Comparison of ENCODE assay signal across 16 cellular contexts in genomic region chr11:8773916-8774537, GRCh38.
A peak's percentile ranks its signal among the peaks of the same experiment; 100 is the strongest.
DNase-seq lines count a peak whose midpoint lies in the region; ATAC-seq and TF ChIP-seq lines count a peak whose summit lies in the region.
"Had no signal": no experiment of that assay in that cellular context is flagged by ENCODE, and none has a peak within 500 bp of the region (broad histone marks: within the 10 kb centered on the region; RNA-seq: fewer than 3 reads in every experiment).

No MANE protein-coding gene starts in this region.

- no peak overlapping the region for H3K4me3 Mint-ChIP-seq in neural crest cell
- H3K4me3 Mint-ChIP-seq: brain, neural progenitor cell had no signal

- no peaks in the 10 kb centered on the region for H3K36me3 Mint-ChIP-seq in neural crest cell (ENCODE audit: low read depth)
- H3K36me3 Mint-ChIP-seq: brain had no signal

- peak overlapping the region; percentile 47 for H3K27ac Mint-ChIP-seq in neural crest cell (ENCODE audit: unreplicated experiment)
- H3K27ac Mint-ChIP-seq: neural progenitor cell had no signal

- peak overlapping the region in 1 of 2 donors; percentile 7 for H3K9ac ChIP-seq in colonic mucosa (ENCODE audit: low read depth in 2 of 2, low read length in 2 of 2)
- H3K9ac ChIP-seq: neural progenitor cell had no signal

- no peak for ATAC-seq in Right ventricle myocardium superior (ENCODE audit: poor library complexity)
- no peak for ATAC-seq in HG03457 (IDR thresholded peaks at IDR 0.05; ENCODE audit: unreplicated experiment)

- H3K27ac ChIP-seq in right atrium auricular region, result peak overlapping the region; percentile 70 to 88
- H3K27ac ChIP-seq in colonic mucosa, result peak overlapping the region; percentile 63
- peak overlapping the region; percentile 78 for H3K27ac ChIP-seq in vagina
- H3K27ac ChIP-seq: neural progenitor cell, SJCRH30 had no signal

- H3K9me3 Mint-ChIP-seq in neural crest cell, result no peaks in the 10 kb centered on the region
- H3K9me3 Mint-ChIP-seq: brain, neural progenitor cell had no signal

- H3K4me3 ChIP-seq in right atrium auricular region (no peak overlapping the region), colonic mucosa (no peak overlapping the region), vagina (no peak overlapping the region)
- H3K4me3 ChIP-seq: neural progenitor cell, SJCRH30 had no signal

- no peak for TF ChIP-seq POLR2A in vagina (IDR thresholded peaks at IDR 0.05)

- H3K27me3 ChIP-seq in right atrium auricular region (no peaks in the 10 kb centered on the region), colonic mucosa (no peaks in the 10 kb centered on the region), vagina (no peaks in the 10 kb centered on the region)
- H3K27me3 ChIP-seq: neural progenitor cell, SJCRH30 had no signal

- H3K36me3 ChIP-seq in right atrium auricular region, result no peaks in the 10 kb centered on the region
- H3K36me3 ChIP-seq in colonic mucosa, result no peaks in the 10 kb centered on the region
- H3K36me3 ChIP-seq in vagina, result no peaks in the 10 kb centered on the region
- H3K36me3 ChIP-seq: neural progenitor cell had no signal

- intact Hi-C loops in Right ventricle myocardium superior (cut with DNase I) (no loop called here), colonic mucosa (cut with DNase I) (no loop called here), vagina (cut with DNase I) (no loop called here)

- no peak for DNase-seq in right atrium auricular region (ENCODE audit: low spot score)
- DNase-seq in Right ventricle myocardium superior, result no peak
- no peak for DNase-seq in colonic mucosa
- DNase-seq in neural crest cell (ENCODE audit: low read depth, low spot score), result no peak
- DNase-seq in vagina (ENCODE audit: extremely low spot score in 2 of 2), result no peak
- DNase-seq in NCI-H2029 (lab: John Stamatoyannopoulos, UW), result no peak
- DNase-seq in H4 (ENCODE audit: low spot score), result no peak
- DNase-seq: activated CD4-positive, alpha-beta T cell treated with anti-CD3 and anti-CD28 coated beads, Interleukin-2, amount 50 U/mL, for 4 hours; activated effector memory CD4-positive, alpha-beta T cell treated with Interleukin-2 at 50 U/mL for 16 hours; effector memory CD4-positive, alpha-beta T cell; kidney glomerular epithelial cell; NCI-H2029 treated with DMSO at 0.1 percent for 48 hours; SJCRH30 had no signal

- TF ChIP-seq CTCF in right atrium auricular region (IDR thresholded peaks at IDR 0.05), result no peak
- no peak for TF ChIP-seq CTCF in colonic mucosa (IDR thresholded peaks at IDR 0.05)
- TF ChIP-seq CTCF in neural crest cell (conservative IDR thresholded peaks at IDR 0.05), result no peak
- no peak for TF ChIP-seq CTCF in vagina (IDR thresholded peaks at IDR 0.05)

- H3K27me3 Mint-ChIP-seq in neural crest cell (ENCODE audit: low read depth), result no peaks in the 10 kb centered on the region

- H3K9me3 ChIP-seq in right atrium auricular region, result no peaks in the 10 kb centered on the region
- H3K9me3 ChIP-seq in colonic mucosa, result no peaks in the 10 kb centered on the region
- no peaks in the 10 kb centered on the region for H3K9me3 ChIP-seq in vagina
- H3K9me3 ChIP-seq: SJCRH30 had no signal

- H3K4me1 ChIP-seq in right atrium auricular region (peaks cover 0 to 98% of the 10 kb centered on the region in 2 donors), colonic mucosa (no peaks in the 10 kb centered on the region), vagina (peaks cover 84% of the 10 kb centered on the region)

- H3K4me1 Mint-ChIP-seq in neural crest cell, result peaks cover 10% of the 10 kb centered on the region
